In the genomic region with DNA sequence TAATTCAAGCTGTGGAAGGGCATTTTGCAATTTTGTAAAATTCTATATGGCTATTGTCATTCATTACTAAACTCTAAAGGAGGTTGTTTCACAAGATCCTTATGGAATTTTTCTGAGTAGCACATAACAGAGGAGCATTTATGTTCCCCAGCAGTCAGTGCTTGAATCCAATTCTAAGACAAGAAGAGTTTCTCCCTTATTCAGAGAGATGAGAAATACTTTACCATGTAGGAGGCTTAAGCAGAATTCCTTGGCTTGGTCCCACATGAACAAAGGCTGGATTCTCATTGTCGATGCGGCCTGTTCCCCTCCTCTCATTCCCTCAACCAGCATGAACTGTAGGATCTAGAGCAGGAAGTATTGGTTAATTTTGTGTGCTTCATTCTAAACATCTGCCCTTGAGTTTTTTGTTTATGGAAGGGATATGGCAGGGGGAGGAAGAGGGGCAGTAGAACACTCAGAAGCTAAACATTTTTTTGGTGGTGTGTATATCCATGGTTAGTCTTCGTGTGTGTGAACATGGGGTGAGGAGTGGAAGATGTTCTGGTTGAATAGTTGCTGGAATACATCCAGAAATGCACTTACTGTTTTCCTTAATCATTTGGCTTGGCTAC, we compare ENCODE assay signal across 10 cellular contexts.
DNase-seq lines count a peak whose midpoint lies in the region; ATAC-seq and TF ChIP-seq lines count a peak whose summit lies in the region.
"Had no signal": no experiment of that assay in that cellular context is flagged by ENCODE, and none has a peak within 500 bp of the region (broad histone marks: within the 10 kb centered on the region; RNA-seq: fewer than 3 reads in every experiment).

No MANE protein-coding gene starts in this region.

- H3K27me3 Mint-ChIP-seq in activated T-cell treated with anti-CD3 and anti-CD28 coated beads, Interleukin-2, amount 50 U/mL, for 24 hours: peaks cover 8% of the 10 kb centered on the region

- H3K9me3 Mint-ChIP-seq in activated T-cell treated with anti-CD3 and anti-CD28 coated beads, Interleukin-2, amount 50 U/mL, for 24 hours: no peaks in the 10 kb centered on the region

- no peaks in the 10 kb centered on the region for H3K27me3 ChIP-seq in NT2/D1 (ENCODE audit: insufficient read depth, insufficient read length)

- no peak for ATAC-seq in GM21737 (IDR thresholded peaks at IDR 0.05; ENCODE audit: unreplicated experiment)

- no peaks in the 10 kb centered on the region for H3K4me1 Mint-ChIP-seq in activated T-cell treated with anti-CD3 and anti-CD28 coated beads, Interleukin-2, amount 50 U/mL, for 24 hours (ENCODE audit: low read depth)

- H3K4me3 ChIP-seq in NT2/D1 (ENCODE audit: insufficient read length, low read depth) (no peak overlapping the region), skeletal muscle cell (ENCODE audit: low read depth, low read length) (no peak overlapping the region)

- H3K9me3 ChIP-seq in NT2/D1 (ENCODE audit: insufficient read depth, low read length): no peaks in the 10 kb centered on the region

- DNase-seq in ELR (ENCODE audit: low read depth) (peak; percentile 39), NT2/D1 (ENCODE audit: low read depth, low spot score) (peak; percentile 18), fibroblast of the conjunctiva (ENCODE audit: low read depth) (peak; percentile 47), skeletal muscle cell (ENCODE audit: low read depth) (peak; percentile 71), HPDE6-E6E7 (ENCODE audit: extremely low spot score) (no peak), GM20000 (ENCODE audit: low spot score) (no peak)
- DNase-seq in activated T-cell treated with anti-CD3 and anti-CD28 coated beads, Interleukin-2, amount 50 U/mL, for 24 hours: no peak
- DNase-seq: effector CD4-positive, alpha-beta T cell; Kasumi-1 had no signal

- no peaks in the 10 kb centered on the region for H3K36me3 Mint-ChIP-seq in activated T-cell treated with anti-CD3 and anti-CD28 coated beads, Interleukin-2, amount 50 U/mL, for 24 hours (ENCODE audit: low read depth)

- no peak for TF ChIP-seq CTCF in GM20000 (IDR thresholded peaks at IDR 0.05; ENCODE audit: extremely low read depth, missing control alignments)

- H3K4me3 Mint-ChIP-seq in activated T-cell treated with anti-CD3 and anti-CD28 coated beads, Interleukin-2, amount 50 U/mL, for 24 hours: no peak overlapping the region

- no peak overlapping the region for H3K9ac ChIP-seq in NT2/D1 (ENCODE audit: insufficient read length, low read depth)

- no peaks in the 10 kb centered on the region for H3K4me1 ChIP-seq in NT2/D1 (ENCODE audit: insufficient read depth, insufficient read length)

- H3K27ac Mint-ChIP-seq in activated T-cell treated with anti-CD3 and anti-CD28 coated beads, Interleukin-2, amount 50 U/mL, for 24 hours: no peak overlapping the region

- H3K36me3 ChIP-seq in NT2/D1 (ENCODE audit: insufficient read depth, insufficient read length, low read length): peaks cover 18% of the 10 kb centered on the region

Comparison
In these comparisons a context has a peak if more than half of its experiments do, and no peak if none do; other contexts are left out.
1. DNase-seq: peak in ELR (single experiment), NT2/D1 (single experiment), fibroblast of the conjunctiva (single experiment) and skeletal muscle cell (single experiment); none in HPDE6-E6E7 (single experiment), GM20000 (single experiment) and activated T-cell treated with anti-CD3 and anti-CD28 coated beads, Interleukin-2, amount 50 U/mL, for 24 hours (single experiment).